ENCODE assay signal across 8 cellular contexts in genomic region chr14:104870368-104871144, GRCh38.
DNase-seq lines count a peak whose midpoint lies in the region; ATAC-seq and TF ChIP-seq lines count a peak whose summit lies in the region.

No MANE protein-coding gene starts in this region.

- no peak for ATAC-seq in HG03439 (IDR thresholded peaks at IDR 0.05; ENCODE audit: unreplicated experiment)
- no peak for ATAC-seq in HG02884 (IDR thresholded peaks at IDR 0.05; ENCODE audit: unreplicated experiment)

- TF ChIP-seq CTCF in GM12875 (IDR thresholded peaks at IDR 0.05; ENCODE audit: borderline replicate concordance, insufficient read depth, low read depth, low read length) (peak; percentile 71), WERI-Rb-1 (IDR thresholded peaks at IDR 0.05; ENCODE audit: low read depth, low read length) (peak; percentile 69), GM13976 (IDR thresholded peaks at IDR 0.05; ENCODE audit: borderline replicate concordance, control extremely low read depth, extremely low read depth, insufficient read depth, missing control alignments) (no peak)

- no peak overlapping the region for H3K27ac ChIP-seq in WERI-Rb-1

- H3K4me3 ChIP-seq in GM12875 (ENCODE audit: low read depth, low read length) (no peak overlapping the region), WERI-Rb-1 (ENCODE audit: low read depth, low read length) (no peak overlapping the region)

- no peaks in the 10 kb centered on the region for H3K9me3 ChIP-seq in WERI-Rb-1 (ENCODE audit: severe bottlenecking)

- DNase-seq in WERI-Rb-1 (peak; percentile 58), GM13976 (ENCODE audit: low spot score) (no peak), GM03348 (ENCODE audit: low spot score) (no peak)
- peak; percentile 29 for DNase-seq in effector CD4-positive, alpha-beta T cell
- peak in 3 of 4 experiments; percentile 25 to 34 (median 34) for DNase-seq in stimulated activated CD4-positive, alpha-beta T cell treated with anti-CD3 and anti-CD28 coated beads, Interleukin-1b, Interleukin-23, amount 100 ng/mL, for 24 hours (ENCODE audit: low read depth in 4 of 4, low spot score in 1 of 4)

- H3K27me3 ChIP-seq in WERI-Rb-1 (ENCODE audit: insufficient read depth, low read depth, severe bottlenecking), result no peaks in the 10 kb centered on the region

- in situ Hi-C loops in GM13976 (cut with MboI; ENCODE audit: low sequenced_read_pairs, unreplicated experiment), result no loop called here

- peaks cover 5% of the 10 kb centered on the region; the same call in 1 of the 2 replicates for H3K36me3 ChIP-seq in WERI-Rb-1

Comparison
In these comparisons a context has a peak if more than half of its experiments do, and no peak if none do; other contexts are left out.
1. DNase-seq: peak in WERI-Rb-1 (single experiment), effector CD4-positive, alpha-beta T cell (single experiment) and stimulated activated CD4-positive, alpha-beta T cell treated with anti-CD3 and anti-CD28 coated beads, Interleukin-1b, Interleukin-23, amount 100 ng/mL, for 24 hours (3 of 4); none in GM13976 (single experiment) and GM03348 (single experiment).